ENCODE assay signal across 34 cellular contexts in genomic region chr2:135029481-135030134, GRCh38. TPM values are rescaled to one million over a fixed set of nuclear protein-coding genes. Genes with fewer than 3 reads are reported as not detected.
"Had no signal": no experiment of that assay in that cellular context is flagged by ENCODE, and none has a peak within 500 bp of the region (broad histone marks: within the 10 kb centered on the region; RNA-seq: fewer than 3 reads in every experiment).

No MANE protein-coding gene starts in this region.

- H3K27me3 ChIP-seq: neural progenitor cell, ovary, testis, tibial artery, transverse colon, upper lobe of right lung, uterus had no signal

- H3K4me2 ChIP-seq: neural progenitor cell, smooth muscle cell had no signal

- H3K4me3 ChIP-seq: neural progenitor cell, ovary, psoas muscle, skin epidermis, smooth muscle cell, spleen, suprapubic skin, testis, tibial artery, transverse colon, upper lobe of right lung, uterus had no signal

- H3K9me3 ChIP-seq: ovary, psoas muscle, spleen, suprapubic skin, testis, tibial artery, transverse colon, upper lobe of right lung, uterus had no signal

- H2AFZ ChIP-seq: neural progenitor cell had no signal

- H3K36me3 ChIP-seq: neural progenitor cell, ovary, spleen, suprapubic skin, tibial artery, transverse colon, upper lobe of right lung, uterus had no signal

- H3K9ac ChIP-seq: neural progenitor cell had no signal

- H3K27ac ChIP-seq: neural progenitor cell, ovary, psoas muscle, skin epidermis, spleen, suprapubic skin, testis, tibial artery, transverse colon, upper lobe of right lung, uterus had no signal

- H3K4me1 ChIP-seq: neural progenitor cell, psoas muscle, spleen, suprapubic skin, testis, tibial artery, transverse colon, upper lobe of right lung, uterus had no signal

- DNase-seq: naive B cell; naive thymus-derived CD8-positive, alpha-beta T cell; nephron progenitor cell; occipital lobe; ovary; posterior cingulate gyrus; psoas muscle; right cardiac atrium; spleen; stimulated activated CD4-positive, alpha-beta T cell treated with anti-CD3 and anti-CD28 coated beads, Interleukin-12 subunit alpha, Interleukin-12 subunit beta, amount 100 ng/mL, for 4 hours; stimulated activated CD4-positive, alpha-beta T cell treated with anti-CD3 and anti-CD28 coated beads, Interleukin-1b, Interleukin-23, amount 100 ng/mL, for 48 hours; stimulated activated CD4-positive, alpha-beta T cell treated with anti-CD3 and anti-CD28 coated beads, Interleukin-4, amount 100 ng/mL, for 1 hour; stimulated activated CD4-positive, alpha-beta T cell treated with anti-CD3 and anti-CD28 coated beads, Interleukin-4, amount 100 ng/mL, for 4 hours; stimulated activated CD8-positive, alpha-beta memory T cell treated with anti-CD3 and anti-CD28 coated beads, Interleukin-4, amount 100 ng/mL, for 48 hours; stimulated activated naive CD4-positive, alpha-beta T cell; stimulated activated naive CD8-positive, alpha-beta T cell treated with anti-CD3 and anti-CD28 coated beads, Interleukin-15, amount 100 ng/mL, for 72 hours; stimulated activated naive CD8-positive, alpha-beta T cell treated with anti-CD3 and anti-CD28 coated beads, Interleukin-15, Interleukin-2, amounts not matched to agents 100 U/mL and 50 U/mL, for 24 hours; substantia nigra; testis; tibial artery; transverse colon; upper lobe of right lung; uterus had no signal

- ATAC-seq: naive thymus-derived CD8-positive, alpha-beta T cell; natural killer cell treated with Interleukin-12 subunit alpha and Interleukin-12 subunit beta and Interleukin-15 and Interleukin-18, amount 100 ng/mL, for 72 hours; psoas muscle; right cardiac atrium; sciatic nerve; stimulated activated memory B cell treated with anti-CD40 and anti-IgM and Interleukin-4, amounts not matched to agents 10 μg/mL and 1 μg/mL and 100 μg/mL, for 72 hours; stimulated activated naive CD8-positive, alpha-beta T cell treated with anti-CD3 and anti-CD28 coated beads, Interleukin-15, amount 100 ng/mL, for 72 hours; stimulated activated naive CD8-positive, alpha-beta T cell treated with anti-CD3 and anti-CD28 coated beads, Interleukin-15, Interleukin-2, amounts not matched to agents 100 U/mL and 50 U/mL, for 24 hours; upper lobe of right lung had no signal

RNA-seq across cellular contexts. Expression of gene MAP3K19, which starts 17.6 kb away (rescaled TPM):
- total RNA-seq: naive thymus-derived CD8-positive, alpha-beta T cell; natural killer cell treated with Interleukin-12 subunit alpha and Interleukin-12 subunit beta and Interleukin-15 and Interleukin-18, amount 100 ng/mL, for 72 hours; osteoblast; progenitor cell of endocrine pancreas; psoas muscle; renal cortical epithelial cell; right cardiac atrium; smooth muscle cell; spleen; suprapubic skin; transverse colon; upper lobe of right lung; urinary bladder had no signal
- polyA plus RNA-seq: naive thymus-derived CD8-positive, alpha-beta T cell; psoas muscle; right cardiac atrium; spleen; urinary bladder had no signal
